ENCODE assay signal across 34 cellular contexts in the genomic region with DNA sequence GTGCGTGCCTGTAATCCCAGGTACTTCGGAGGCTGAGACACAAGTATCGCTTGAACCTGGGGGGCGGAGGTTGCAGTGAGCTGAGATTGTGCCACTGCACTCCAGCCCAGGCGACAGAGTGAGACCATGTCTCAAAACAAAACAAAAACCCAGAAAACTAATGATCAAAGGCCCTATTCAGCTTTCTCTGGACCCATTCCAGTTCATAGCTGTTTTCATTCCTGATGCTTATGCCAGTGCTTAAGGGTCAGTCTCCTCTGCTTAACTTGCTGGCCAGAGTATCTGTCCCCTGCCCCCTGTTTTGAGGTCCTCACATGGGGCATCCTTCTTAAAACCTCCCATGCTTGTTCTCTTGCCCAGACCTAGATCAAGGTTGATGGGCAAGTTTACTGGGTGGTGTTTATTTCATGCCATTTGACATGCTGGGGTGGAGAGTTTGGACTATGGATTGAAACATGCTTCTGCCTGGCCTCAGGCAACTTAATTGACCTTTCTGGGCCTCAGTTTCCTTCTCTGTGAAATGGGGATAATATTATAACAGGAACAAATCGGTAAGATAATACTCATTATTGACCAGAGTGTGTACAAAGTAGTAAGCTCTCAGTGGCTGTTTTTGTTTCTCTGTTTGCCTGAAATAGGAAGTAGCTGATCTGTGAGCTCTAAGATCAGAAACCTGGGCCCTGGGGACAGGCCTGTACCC.
DNase-seq lines count a peak whose midpoint lies in the region; ATAC-seq and TF ChIP-seq lines count a peak whose summit lies in the region.
"Had no signal": no experiment of that assay in that cellular context is flagged by ENCODE, and none has a peak within 500 bp of the region (broad histone marks: within the 10 kb centered on the region; RNA-seq: fewer than 3 reads in every experiment).

No MANE protein-coding gene starts in this region.

- DNase-seq in COLO829 (ENCODE audit: low spot score), result peak; percentile 75
- peak; percentile 8 to 37 for DNase-seq in hippocampal formation (lab: John Stamatoyannopoulos, UW)
- DNase-seq in substantia nigra (lab: John Stamatoyannopoulos, UW), result peak in 7 of 49 donors; percentile 1 to 41 (median 9)
- DNase-seq in activated CD8-positive, alpha-beta T cell treated with anti-CD3 and anti-CD28 coated beads, Interleukin-2, amount 10 ng/mL, durations not matched to agents 7 days and 5 days, result no peak
- DNase-seq in omental fat pad (ENCODE audit: low spot score), result no peak
- DNase-seq: activated CD4-positive, alpha-beta T cell treated with anti-CD3 and anti-CD28 coated beads, Interleukin-2, amount 50 U/mL, for 48 hours; activated naive CD4-positive, alpha-beta T cell treated with anti-CD3 and anti-CD28 coated beads for 36 hours; body of pancreas; DND-41; GF-D8; HFFc6; left cardiac atrium; MG63; NCI-H1105; NCI-H187 treated with DMSO at 0.1 percent for 48 hours; NCI-H524 treated with DMSO at 0.1 percent for 48 hours; NK-92 treated with Interleukin-12 subunit alpha and Interleukin-12 subunit beta, amount 100 ng/mL, for 24 hours; PC-9; stimulated activated CD4-positive, alpha-beta T cell treated with anti-CD3 and anti-CD28 coated beads, Interleukin-2, amount 100 ng/mL, for 24 hours; stomach; transverse colon had no signal

- peaks cover 3% of the 10 kb centered on the region for H3K9me3 Mint-ChIP-seq in activated T-helper 17 cell treated with anti-CD3 and anti-CD28 coated beads, Interleukin-2, amount 50 U/mL, for 72 hours
- H3K9me3 Mint-ChIP-seq in activated CD8-positive, alpha-beta T cell treated with anti-CD3 and anti-CD28 coated beads, Interleukin-2, amount 10 ng/mL, durations not matched to agents 7 days and 5 days (ENCODE audit: insufficient read depth), result no peaks in the 10 kb centered on the region
- H3K9me3 Mint-ChIP-seq: GM23338; HFFc6; T-helper 1 cell treated with Interleukin-12 subunit alpha and Interleukin-12 subunit beta and Interleukin-4 antibody, amounts not matched to agents 30 μg/mL and 1 μg/mL, for 36 hours had no signal

- no peak overlapping the region for H3K4me3 Mint-ChIP-seq in activated T-helper 17 cell treated with anti-CD3 and anti-CD28 coated beads, Interleukin-2, amount 50 U/mL, for 72 hours
- no peak overlapping the region for H3K4me3 Mint-ChIP-seq in activated CD8-positive, alpha-beta T cell treated with anti-CD3 and anti-CD28 coated beads, Interleukin-2, amount 10 ng/mL, durations not matched to agents 7 days and 5 days
- H3K4me3 Mint-ChIP-seq: activated naive CD4-positive, alpha-beta T cell treated with anti-CD3 and anti-CD28 coated beads for 36 hours; GM23338; HFFc6; T-helper 1 cell treated with Interleukin-12 subunit alpha and Interleukin-12 subunit beta and Interleukin-4 antibody, amounts not matched to agents 30 μg/mL and 1 μg/mL, for 36 hours had no signal

- POLR2A ChIA-PET in activated CD8-positive, alpha-beta T cell treated with anti-CD3 and anti-CD28 coated beads, Interleukin-2, amount 10 ng/mL, durations not matched to agents 7 days and 5 days (lab: Charles Lee), result no interaction called here

- ATAC-seq in activated T-helper 17 cell treated with anti-CD3 and anti-CD28 coated beads, Interleukin-2, amount 50 U/mL, for 72 hours (replicated peaks), result no peak
- ATAC-seq in activated CD8-positive, alpha-beta T cell treated with anti-CD3 and anti-CD28 coated beads, Interleukin-2, amount 10 ng/mL, durations not matched to agents 7 days and 5 days, result no peak
- no peak for ATAC-seq in omental fat pad (ENCODE audit: low FRiP score)
- no peak for ATAC-seq in HG03139 (IDR thresholded peaks at IDR 0.05; ENCODE audit: unreplicated experiment)
- ATAC-seq: activated CD4-positive, CD25-positive, alpha-beta regulatory T cell treated with anti-CD3 and anti-CD28 coated beads, Interleukin-2, amount 50 U/mL, for 24 hours; body of pancreas; gastroesophageal sphincter; GM23338; left cardiac atrium; Right ventricle myocardium inferior; SK-N-SH treated with all-trans-retinoic acid at 6 μM for 48 hours had no signal

- peak overlapping the region; percentile 58 for H3K27ac ChIP-seq in substantia nigra (ENCODE audit: low read depth, low read length, poor library complexity, severe bottlenecking)
- H3K27ac ChIP-seq: body of pancreas, C4-2B, gastroesophageal sphincter, hepatocyte, KMS-11, parathyroid adenoma, PC-9, right atrium auricular region, stomach, transverse colon had no signal

- TF ChIP-seq CTCF in omental fat pad (IDR thresholded peaks at IDR 0.05), result no peak

- CTCF ChIA-PET in activated CD8-positive, alpha-beta T cell treated with anti-CD3 and anti-CD28 coated beads, Interleukin-2, amount 10 ng/mL, durations not matched to agents 7 days and 5 days (lab: Charles Lee), result no interaction called here

- no peaks in the 10 kb centered on the region for H3K27me3 Mint-ChIP-seq in activated T-helper 17 cell treated with anti-CD3 and anti-CD28 coated beads, Interleukin-2, amount 50 U/mL, for 72 hours
- no peaks in the 10 kb centered on the region for H3K27me3 Mint-ChIP-seq in activated CD8-positive, alpha-beta T cell treated with anti-CD3 and anti-CD28 coated beads, Interleukin-2, amount 10 ng/mL, durations not matched to agents 7 days and 5 days (ENCODE audit: low read depth)

- peak overlapping the region; percentile 47 for H3K27ac Mint-ChIP-seq in activated T-helper 17 cell treated with anti-CD3 and anti-CD28 coated beads, Interleukin-2, amount 50 U/mL, for 72 hours
- no peak overlapping the region for H3K27ac Mint-ChIP-seq in activated CD8-positive, alpha-beta T cell treated with anti-CD3 and anti-CD28 coated beads, Interleukin-2, amount 10 ng/mL, durations not matched to agents 7 days and 5 days
- H3K27ac Mint-ChIP-seq: activated naive CD4-positive, alpha-beta T cell treated with anti-CD3 and anti-CD28 coated beads for 36 hours; GM23338; HFFc6; T-helper 1 cell treated with Interleukin-12 subunit alpha and Interleukin-12 subunit beta and Interleukin-4 antibody, amounts not matched to agents 30 μg/mL and 1 μg/mL, for 36 hours had no signal

- H3K4me1 Mint-ChIP-seq in activated T-helper 17 cell treated with anti-CD3 and anti-CD28 coated beads, Interleukin-2, amount 50 U/mL, for 72 hours, result peaks cover 23% of the 10 kb centered on the region
- H3K4me1 Mint-ChIP-seq in activated CD8-positive, alpha-beta T cell treated with anti-CD3 and anti-CD28 coated beads, Interleukin-2, amount 10 ng/mL, durations not matched to agents 7 days and 5 days (ENCODE audit: low read depth), result peaks cover 4% of the 10 kb centered on the region

- H3K36me3 Mint-ChIP-seq in activated T-helper 17 cell treated with anti-CD3 and anti-CD28 coated beads, Interleukin-2, amount 50 U/mL, for 72 hours (ENCODE audit: low read depth), result no peaks in the 10 kb centered on the region
- H3K36me3 Mint-ChIP-seq in activated CD8-positive, alpha-beta T cell treated with anti-CD3 and anti-CD28 coated beads, Interleukin-2, amount 10 ng/mL, durations not matched to agents 7 days and 5 days (ENCODE audit: low read depth), result no peaks in the 10 kb centered on the region

Comparison
In these comparisons a context has a peak if more than half of its experiments do, and no peak if none do; other contexts are left out.
1. DNase-seq: peak in COLO829 (single experiment) and hippocampal formation (2 of 2); none in activated CD8-positive, alpha-beta T cell treated with anti-CD3 and anti-CD28 coated beads, Interleukin-2, amount 10 ng/mL, durations not matched to agents 7 days and 5 days (single experiment) and omental fat pad (single experiment).